13 cellular contexts compared by ENCODE assay signal in genomic region chrX:11064851-11065600, GRCh38. TPM values are rescaled to one million over a fixed set of nuclear protein-coding genes. Genes with fewer than 3 reads are reported as not detected.
DNase-seq lines count a peak whose midpoint lies in the region; ATAC-seq and TF ChIP-seq lines count a peak whose summit lies in the region.
"Had no signal": no experiment of that assay in that cellular context is flagged by ENCODE, and none has a peak within 500 bp of the region (broad histone marks: within the 10 kb centered on the region; RNA-seq: fewer than 3 reads in every experiment).

No MANE protein-coding gene starts in this region.

- ATAC-seq in GM18861 (IDR thresholded peaks at IDR 0.05; ENCODE audit: unreplicated experiment), result no peak
- no peak for ATAC-seq in HG03571 (IDR thresholded peaks at IDR 0.05; ENCODE audit: unreplicated experiment)
- ATAC-seq: upper lobe of right lung had no signal

- H3K4me1 ChIP-seq in SJSA1 (replicated peaks), result peaks cover 31% of the 10 kb centered on the region
- H3K4me1 ChIP-seq: upper lobe of right lung had no signal

- TF ChIP-seq CTCF in fibroblast of the aortic adventitia (IDR thresholded peaks at IDR 0.05; ENCODE audit: insufficient read depth, low read length), result no peak

- H3K9me3 ChIP-seq in SJSA1 (replicated peaks), result no peaks in the 10 kb centered on the region
- H3K9me3 ChIP-seq: upper lobe of right lung had no signal

- peak overlapping the region; percentile 98 for H3K27ac ChIP-seq in SJSA1
- H3K27ac ChIP-seq: cardiac muscle cell, SK-N-MC, upper lobe of right lung had no signal

- H3K4me3 ChIP-seq in SJSA1, result no peak overlapping the region
- H3K4me3 ChIP-seq in fibroblast of the aortic adventitia (ENCODE audit: low read depth, low read length), result no peak overlapping the region
- H3K4me3 ChIP-seq: cardiac muscle cell, SK-N-MC, upper lobe of right lung had no signal

- peak; percentile 65 for DNase-seq in ELR (ENCODE audit: low read depth)
- peak; percentile 53 to 81 for DNase-seq in SJSA1 (ENCODE audit: low read depth in 1 of 2, low spot score in 2 of 2)
- peak; percentile 91 for DNase-seq in fibroblast of the aortic adventitia (ENCODE audit: low read depth)
- DNase-seq in putamen (ENCODE audit: low spot score), result peak; percentile 59
- DNase-seq in cerebellum (ENCODE audit: low spot score), result no peak
- DNase-seq in activated CD8-positive, alpha-beta memory T cell treated with anti-CD3 and anti-CD28 coated beads, Interleukin-2, amount 50 U/mL, for 4 hours, result no peak
- DNase-seq: DMS153, NCI-H2081 treated with DMSO at 0.1 percent for 48 hours, upper lobe of right lung had no signal

- H3K27me3 ChIP-seq in SJSA1 (replicated peaks), result no peaks in the 10 kb centered on the region
- H3K27me3 ChIP-seq: cardiac muscle cell, upper lobe of right lung had no signal

- H3K36me3 ChIP-seq in SJSA1, result no peaks in the 10 kb centered on the region
- H3K36me3 ChIP-seq: cardiac muscle cell, upper lobe of right lung had no signal

RNA-seq across cellular contexts. Expression of gene HCCS, which starts 46.1 kb away (rescaled TPM):
- 22.6 and 42.7 TPM in 2 replicates for total RNA-seq in SJSA1 (2014; rRNA removed; shearing (Covaris generic))
- total RNA-seq in fibroblast of the aortic adventitia (ENCODE audit: low replicate concordance) (4.7 and 24.5 TPM in 2 replicates), cerebellum (8.3 TPM)

Comparison
In these comparisons a context has a peak if more than half of its experiments do, and no peak if none do; other contexts are left out.
1. DNase-seq: peak in ELR (single experiment), SJSA1 (2 of 2), fibroblast of the aortic adventitia (single experiment) and putamen (single experiment); none in cerebellum (single experiment) and activated CD8-positive, alpha-beta memory T cell treated with anti-CD3 and anti-CD28 coated beads, Interleukin-2, amount 50 U/mL, for 4 hours (single experiment).